In genomic region chr4:132797856-132798255, GRCh38 we compare ENCODE assay signal across 24 cellular contexts.
"Had no signal": no experiment of that assay in that cellular context is flagged by ENCODE, and none has a peak within 500 bp of the region (broad histone marks: within the 10 kb centered on the region; RNA-seq: fewer than 3 reads in every experiment).

No MANE protein-coding gene starts in this region.

- H3K27ac ChIP-seq: colonic mucosa, epithelial cell of prostate, esophagus squamous epithelium, gastrocnemius medialis, heart right ventricle, left lung, lower lobe of right lung had no signal

- H3K36me3 ChIP-seq: colonic mucosa, esophagus squamous epithelium, gastrocnemius medialis, heart right ventricle, left lung, lower lobe of right lung had no signal

- H3K4me1 ChIP-seq: colonic mucosa, esophagus squamous epithelium, gastrocnemius medialis, heart right ventricle, left lung, lower lobe of right lung had no signal

- FAIRE-seq: islet of Langerhans, keratinocyte had no signal

- DNase-seq: colonic mucosa; cortex of kidney; effector CD8-positive, alpha-beta T cell; effector memory CD8-positive, alpha-beta T cell; endodermal cell; erythroblast; esophagus squamous epithelium; foreskin fibroblast; foreskin melanocyte; gastrocnemius medialis; glutamatergic neuron; head of caudate nucleus; heart right ventricle; hippocampal formation; left cardiac atrium; left lung; left ventricle myocardium superior; lower lobe of right lung; mesenchymal stem cell; mucosa of descending colon; naive B cell had no signal

- H3K9me3 ChIP-seq: colonic mucosa, esophagus squamous epithelium, gastrocnemius medialis, heart right ventricle, left lung, lower lobe of right lung, mucosa of descending colon had no signal

- H3K4me3 ChIP-seq: colonic mucosa, esophagus squamous epithelium, gastrocnemius medialis, heart right ventricle, left lung, lower lobe of right lung, mucosa of descending colon had no signal

- H3K27me3 ChIP-seq: colonic mucosa, esophagus squamous epithelium, gastrocnemius medialis, heart right ventricle, left lung had no signal
